ENCODE assay signal across 19 cellular contexts in genomic region chrX:25034889-25035288, GRCh38. TPM values are rescaled to one million over a fixed set of nuclear protein-coding genes. Genes with fewer than 3 reads are reported as not detected.
A peak's percentile ranks its signal among the peaks of the same experiment; 100 is the strongest.
DNase-seq lines count a peak whose midpoint lies in the region; ATAC-seq and TF ChIP-seq lines count a peak whose summit lies in the region.
"Had no signal": no experiment of that assay in that cellular context is flagged by ENCODE, and none has a peak within 500 bp of the region (broad histone marks: within the 10 kb centered on the region; RNA-seq: fewer than 3 reads in every experiment).

No MANE protein-coding gene starts in this region.

- POLR2A ChIA-PET in AG04450 (lab: Yijun Ruan, JAX) = no interaction called here

- ATAC-seq in GM19023 (IDR thresholded peaks at IDR 0.05; ENCODE audit: unreplicated experiment) = no peak
- no peak for ATAC-seq in HG03045 (IDR thresholded peaks at IDR 0.05; ENCODE audit: unreplicated experiment)
- ATAC-seq: activated CD4-positive, CD25-positive, alpha-beta regulatory T cell treated with anti-CD3 and anti-CD28 coated beads, Interleukin-2, amount 50 U/mL, for 24 hours; heart right ventricle had no signal

- CTCF ChIA-PET in AG04450 (lab: Charles Lee) = interaction anchor here (2.1 to 2.2 kb wide), 2 partner anchors 109 to 196 kb away, joined by 7 to 11 read pairs; no protein-coding TSS in a partner anchor

- in situ Hi-C loops in astrocyte of the cerebellum (cut with HindIII; ENCODE audit: low sequenced_read_pairs) = no loop called here

- no peak overlapping the region for H3K27ac ChIP-seq in AG04450 (ENCODE audit: low read depth, low read length)
- H3K27ac ChIP-seq: heart right ventricle, ovary had no signal

- no peaks in the 10 kb centered on the region for H3K27me3 ChIP-seq in AG04450 (ENCODE audit: control insufficient read depth, insufficient read depth, low read length)
- H3K27me3 ChIP-seq: ovary had no signal

- no peak overlapping the region for H3K4me3 ChIP-seq in AG04450 (ENCODE audit: low read depth, low read length)
- no peak overlapping the region for H3K4me3 ChIP-seq in astrocyte of the cerebellum (ENCODE audit: low read depth, low read length)
- H3K4me3 ChIP-seq: heart right ventricle, ovary had no signal

- peak; percentile 24 for TF ChIP-seq CTCF in AG04450 (IDR thresholded peaks at IDR 0.05; ENCODE audit: low read depth, low read length)
- TF ChIP-seq CTCF in astrocyte of the cerebellum (IDR thresholded peaks at IDR 0.05; ENCODE audit: low read depth, low read length, missing control alignments) = peak; percentile 42

- DNase-seq in AG04450 (ENCODE audit: low read depth, low spot score) (no peak), HT-29 (ENCODE audit: low spot score) (peak; percentile 1), astrocyte of the cerebellum (ENCODE audit: low read depth) (no peak), iris pigment epithelial cell (ENCODE audit: low read depth) (peak; percentile 35), kidney glomerular epithelial cell (lab: John Stamatoyannopoulos, UW) (no peak)
- no peak for DNase-seq in stimulated activated CD4-positive, alpha-beta T cell treated with anti-CD3 and anti-CD28 coated beads, Interleukin-2, amount 100 ng/mL, for 48 hours
- DNase-seq: activated T-cell treated with anti-CD3 and anti-CD28 coated beads for 4 hours; AML-193; aorta; DMS79 treated with DMSO at 0.1 percent for 48 hours; effector memory CD4-positive, alpha-beta T cell; heart right ventricle; NCI-H187; ovary had no signal

- H3K9me3 ChIP-seq in AG04450 (ENCODE audit: control insufficient read depth, insufficient read depth, low read length) = no peaks in the 10 kb centered on the region
- H3K9me3 ChIP-seq: heart right ventricle, ovary had no signal

RNA-seq across cellular contexts. Expression of gene ARX, which starts 19.1 kb away (rescaled TPM):
- not detected in 2 replicates for polyA plus RNA-seq in AG04450 (2011; rRNA removed)
- not detected in 2 replicates for polyA minus RNA-seq in AG04450 (2011; rRNA and poly(A)+ RNA removed)
- total RNA-seq in HT-29 (2014; rRNA removed; shearing (Covaris generic)) = not detected in 2 replicates
- total RNA-seq: aorta, lung microvascular endothelial cell had no signal
- polyA plus RNA-seq: aorta, heart right ventricle, IgD-negative memory B cell had no signal

Comparison
In these comparisons a context has a peak if more than half of its experiments do, and no peak if none do; other contexts are left out.
1. DNase-seq: peak in HT-29 (single experiment) and iris pigment epithelial cell (single experiment); none in AG04450 (single experiment), astrocyte of the cerebellum (single experiment), kidney glomerular epithelial cell (single experiment) and stimulated activated CD4-positive, alpha-beta T cell treated with anti-CD3 and anti-CD28 coated beads, Interleukin-2, amount 100 ng/mL, for 48 hours (0 of 2).